Comparison of ENCODE assay signal across 1 cellular context in the genomic region with DNA sequence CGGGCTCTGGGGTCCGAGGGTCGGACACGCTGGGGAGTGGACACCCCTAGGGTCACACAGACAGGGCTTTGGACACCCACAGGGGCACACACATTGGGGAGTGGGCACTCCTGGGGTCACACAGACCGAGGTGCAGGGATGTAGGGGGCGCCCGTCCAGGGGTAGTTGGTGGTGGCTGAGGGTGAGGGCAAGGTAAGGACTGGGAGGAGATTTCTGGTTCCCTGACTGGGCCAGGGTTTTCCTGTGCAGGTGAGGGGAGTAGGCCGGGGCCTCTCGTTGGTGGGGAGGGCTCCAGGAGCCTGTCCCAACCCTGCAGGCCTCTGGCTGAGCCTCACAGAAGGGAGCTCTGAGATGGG.
TF ChIP-seq lines count a peak whose summit lies in the region.

No MANE protein-coding gene starts in this region.

TF ChIP-seq in WTC11, 78 proteins besides CTCF, POLR2A, EP300 and RAD21 (continued from another document):
- TF ChIP-seq, protein P1, sequence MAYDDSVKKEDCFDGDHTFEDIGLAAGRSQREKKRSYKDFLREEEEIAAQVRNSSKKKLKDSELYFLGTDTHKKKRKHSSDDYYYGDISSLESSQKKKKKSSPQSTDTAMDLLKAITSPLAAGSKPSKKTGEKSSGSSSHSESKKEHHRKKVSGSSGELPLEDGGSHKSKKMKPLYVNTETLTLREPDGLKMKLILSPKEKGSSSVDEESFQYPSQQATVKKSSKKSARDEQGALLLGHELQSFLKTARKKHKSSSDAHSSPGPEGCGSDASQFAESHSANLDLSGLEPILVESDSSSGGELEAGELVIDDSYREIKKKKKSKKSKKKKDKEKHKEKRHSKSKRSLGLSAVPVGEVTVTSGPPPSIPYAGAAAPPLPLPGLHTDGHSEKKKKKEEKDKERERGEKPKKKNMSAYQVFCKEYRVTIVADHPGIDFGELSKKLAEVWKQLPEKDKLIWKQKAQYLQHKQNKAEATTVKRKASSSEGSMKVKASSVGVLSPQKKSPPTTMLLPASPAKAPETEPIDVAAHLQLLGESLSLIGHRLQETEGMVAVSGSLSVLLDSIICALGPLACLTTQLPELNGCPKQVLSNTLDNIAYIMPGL (CRISPR knock-in tag; IDR thresholded peaks at IDR 0.05), result no peak
- TF ChIP-seq JAZF1 (CRISPR knock-in tag; IDR thresholded peaks at IDR 0.05), result no peak
- TF ChIP-seq, protein P2, sequence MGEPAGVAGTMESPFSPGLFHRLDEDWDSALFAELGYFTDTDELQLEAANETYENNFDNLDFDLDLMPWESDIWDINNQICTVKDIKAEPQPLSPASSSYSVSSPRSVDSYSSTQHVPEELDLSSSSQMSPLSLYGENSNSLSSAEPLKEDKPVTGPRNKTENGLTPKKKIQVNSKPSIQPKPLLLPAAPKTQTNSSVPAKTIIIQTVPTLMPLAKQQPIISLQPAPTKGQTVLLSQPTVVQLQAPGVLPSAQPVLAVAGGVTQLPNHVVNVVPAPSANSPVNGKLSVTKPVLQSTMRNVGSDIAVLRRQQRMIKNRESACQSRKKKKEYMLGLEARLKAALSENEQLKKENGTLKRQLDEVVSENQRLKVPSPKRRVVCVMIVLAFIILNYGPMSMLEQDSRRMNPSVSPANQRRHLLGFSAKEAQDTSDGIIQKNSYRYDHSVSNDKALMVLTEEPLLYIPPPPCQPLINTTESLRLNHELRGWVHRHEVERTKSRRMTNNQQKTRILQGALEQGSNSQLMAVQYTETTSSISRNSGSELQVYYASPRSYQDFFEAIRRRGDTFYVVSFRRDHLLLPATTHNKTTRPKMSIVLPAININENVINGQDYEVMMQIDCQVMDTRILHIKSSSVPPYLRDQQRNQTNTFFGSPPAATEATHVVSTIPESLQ (CRISPR knock-in tag; IDR thresholded peaks at IDR 0.05), result no peak
- TF ChIP-seq, protein P3, sequence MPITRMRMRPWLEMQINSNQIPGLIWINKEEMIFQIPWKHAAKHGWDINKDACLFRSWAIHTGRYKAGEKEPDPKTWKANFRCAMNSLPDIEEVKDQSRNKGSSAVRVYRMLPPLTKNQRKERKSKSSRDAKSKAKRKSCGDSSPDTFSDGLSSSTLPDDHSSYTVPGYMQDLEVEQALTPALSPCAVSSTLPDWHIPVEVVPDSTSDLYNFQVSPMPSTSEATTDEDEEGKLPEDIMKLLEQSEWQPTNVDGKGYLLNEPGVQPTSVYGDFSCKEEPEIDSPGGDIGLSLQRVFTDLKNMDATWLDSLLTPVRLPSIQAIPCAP (CRISPR knock-in tag; IDR thresholded peaks at IDR 0.05), result no peak
TF ChIP-seq in WTC11: peak in this region for 0.
